In the genomic region with DNA sequence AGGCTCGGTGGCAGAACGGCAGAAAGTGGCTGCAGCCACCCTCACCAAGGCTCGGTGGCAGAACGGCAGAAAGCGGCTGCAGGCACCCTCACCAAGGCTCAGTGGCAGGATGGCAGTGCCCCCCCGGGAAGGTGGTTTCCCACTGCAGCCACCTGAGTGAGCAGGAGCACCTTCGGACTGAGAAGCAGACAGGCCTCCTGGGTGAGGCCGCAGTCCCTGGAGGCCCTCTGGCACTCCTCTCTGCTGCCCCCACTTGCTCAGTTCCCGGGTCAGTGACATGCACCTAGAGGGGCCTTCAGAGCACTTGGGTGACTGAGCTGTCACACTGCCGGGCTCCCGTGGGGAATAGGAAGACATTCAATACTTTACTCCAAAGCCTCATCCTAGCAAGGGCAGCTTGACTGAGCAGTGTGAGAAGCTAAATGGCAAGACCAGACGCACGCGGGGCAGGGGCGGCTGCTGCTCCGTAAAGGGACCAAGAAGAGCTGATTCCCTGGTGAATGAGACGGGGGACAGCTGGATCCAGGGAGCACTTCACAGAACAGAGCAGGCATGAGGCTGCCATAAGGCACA, we compare ENCODE assay signal across 19 cellular contexts.
DNase-seq lines count a peak whose midpoint lies in the region; ATAC-seq and TF ChIP-seq lines count a peak whose summit lies in the region.
"Had no signal": no experiment of that assay in that cellular context is flagged by ENCODE, and none has a peak within 500 bp of the region (broad histone marks: within the 10 kb centered on the region; RNA-seq: fewer than 3 reads in every experiment).

No MANE protein-coding gene starts in this region.

- TF ChIP-seq CTCF in GM20000 (IDR thresholded peaks at IDR 0.05; ENCODE audit: extremely low read depth, missing control alignments) = no peak

- no peaks in the 10 kb centered on the region for H3K27me3 ChIP-seq in H7 (ENCODE audit: control insufficient read depth, insufficient read depth, low read length)
- H3K27me3 ChIP-seq: BLaER1 treated with 17β-estradiol and CSF1 and Interleukin-3, amounts not matched to agents 10 nM and 100 nM; MG63; Peyer's patch had no signal

- no peaks in the 10 kb centered on the region for H3K36me3 ChIP-seq in H7 (replicated peaks; ENCODE audit: control insufficient read depth, insufficient read depth, low read length)
- H3K36me3 ChIP-seq: Peyer's patch had no signal

- H3K4me3 ChIP-seq in H7 (ENCODE audit: insufficient read depth, low read depth, low read length) = no peak overlapping the region
- H3K4me3 ChIP-seq: BLaER1 treated with 17β-estradiol and CSF1 and Interleukin-3, amounts not matched to agents 10 nM and 100 nM; MG63; Peyer's patch had no signal

- DNase-seq in H7 = peak; percentile 60
- DNase-seq in NCI-H524 (lab: John Stamatoyannopoulos, UW) = peak; percentile 57 to 84
- DNase-seq in left kidney (ENCODE audit: low read depth, low spot score) = peak; percentile 35
- peak; percentile 19 for DNase-seq in retina
- no peak for DNase-seq in GM20000 (ENCODE audit: low spot score)
- DNase-seq: Calu3; CD8-positive, alpha-beta T cell; DMS53; Kasumi-1; MG63; NCI-H1048; NCI-H1436; NCI-H1930; NCI-H446; Peyer's patch had no signal

- ATAC-seq in HG02678 (IDR thresholded peaks at IDR 0.05; ENCODE audit: unreplicated experiment) (no peak), HG02970 (IDR thresholded peaks at IDR 0.05; ENCODE audit: low FRiP score, unreplicated experiment) (no peak)
- ATAC-seq: CD8-positive, alpha-beta T cell; Right ventricle myocardium inferior had no signal
